In genomic region chr7:140196361-140197217, GRCh38 we compare ENCODE assay signal across 1 cellular context.
TF ChIP-seq lines count a peak whose summit lies in the region.

No MANE protein-coding gene starts in this region.

TF ChIP-seq in SK-N-SH, 30 proteins besides CTCF, POLR2A, EP300 and RAD21 (continued from another document):
- TF ChIP-seq USF2 (IDR thresholded peaks at IDR 0.05; ENCODE audit: borderline replicate concordance, low read depth, low read length): no peak
- TF ChIP-seq IRF3 (IDR thresholded peaks at IDR 0.05; ENCODE audit: low read depth, low read length): no peak
